Comparison of ENCODE assay signal across 1 cellular context in genomic region chr4:52721968-52722814, GRCh38.
A peak's percentile ranks its signal among the peaks of the same experiment; 100 is the strongest.
TF ChIP-seq lines count a peak whose summit lies in the region.

No MANE protein-coding gene starts in this region.

TF ChIP-seq in HepG2, 621 proteins besides CTCF, POLR2A, EP300 and RAD21 (continued from another document and continues in another):
- TF ChIP-seq ZNF513 (CRISPR knock-in tag; conservative IDR thresholded peaks at IDR 0.05): no peak
- no peak for TF ChIP-seq SRSF4 (IDR thresholded peaks at IDR 0.05; ENCODE audit: low read depth, low read length, poor library complexity, severe bottlenecking)
- no peak for TF ChIP-seq ZNF224 (CRISPR knock-in tag; IDR thresholded peaks at IDR 0.05)
- TF ChIP-seq ATF5 (CRISPR knock-in tag; IDR thresholded peaks at IDR 0.05; ENCODE audit: low read depth): no peak
- TF ChIP-seq HOXD1 (CRISPR knock-in tag; IDR thresholded peaks at IDR 0.05): no peak
- TF ChIP-seq CC2D1A (CRISPR knock-in tag; IDR thresholded peaks at IDR 0.05): no peak
- no peak for TF ChIP-seq IKZF1 (IDR thresholded peaks at IDR 0.05)
- TF ChIP-seq ZBTB34 (CRISPR knock-in tag; IDR thresholded peaks at IDR 0.05): no peak
- no peak for TF ChIP-seq YY1 (IDR thresholded peaks at IDR 0.05; ENCODE audit: insufficient read depth, insufficient replicate concordance, low read depth, low read length)
- TF ChIP-seq TFDP1 (CRISPR knock-in tag; IDR thresholded peaks at IDR 0.05; ENCODE audit: borderline replicate concordance): peak; percentile 8; the same call in 1 of the 2 replicates
- no peak for TF ChIP-seq ZNF350 (CRISPR knock-in tag; IDR thresholded peaks at IDR 0.05; ENCODE audit: borderline replicate concordance, low read depth)
- TF ChIP-seq RFX5 (IDR thresholded peaks at IDR 0.05; ENCODE audit: low read depth, low read length): no peak
- TF ChIP-seq ZNF772 (CRISPR knock-in tag; IDR thresholded peaks at IDR 0.05): no peak
- TF ChIP-seq BCLAF1 (IDR thresholded peaks at IDR 0.05): no peak
- no peak; the same call in 1 of the 2 replicates for TF ChIP-seq UBTF (CRISPR knock-in tag; IDR thresholded peaks at IDR 0.05)
- TF ChIP-seq RFXANK (CRISPR knock-in tag; IDR thresholded peaks at IDR 0.05): no peak
- TF ChIP-seq E2F5 (CRISPR knock-in tag; conservative IDR thresholded peaks at IDR 0.05): no peak
- TF ChIP-seq SOX6 (IDR thresholded peaks at IDR 0.05): no peak
- peak; percentile 9; the same call in 1 of the 2 replicates for TF ChIP-seq SOX6 (CRISPR knock-in tag; IDR thresholded peaks at IDR 0.05)
- no peak for TF ChIP-seq ZNF17 (CRISPR knock-in tag; IDR thresholded peaks at IDR 0.05)
- no peak for TF ChIP-seq ZNF710 (CRISPR knock-in tag; IDR thresholded peaks at IDR 0.05; ENCODE audit: borderline replicate concordance)
- TF ChIP-seq ZNF629 (CRISPR knock-in tag; conservative IDR thresholded peaks at IDR 0.05): no peak
- TF ChIP-seq ZNF784 (CRISPR knock-in tag; IDR thresholded peaks at IDR 0.05; ENCODE audit: borderline replicate concordance): no peak
- TF ChIP-seq SALL1 (CRISPR knock-in tag; IDR thresholded peaks at IDR 0.05): no peak
- TF ChIP-seq ZNF563 (CRISPR knock-in tag; IDR thresholded peaks at IDR 0.05): no peak
- TF ChIP-seq ATM (IDR thresholded peaks at IDR 0.05; ENCODE audit: borderline replicate concordance): no peak
- TF ChIP-seq LBX2 (CRISPR knock-in tag; IDR thresholded peaks at IDR 0.05; ENCODE audit: borderline replicate concordance): no peak
- no peak for TF ChIP-seq SNAI1 (CRISPR knock-in tag; IDR thresholded peaks at IDR 0.05; ENCODE audit: borderline replicate concordance)
- no peak for TF ChIP-seq STAG1 (CRISPR knock-in tag; IDR thresholded peaks at IDR 0.05)
- no peak for TF ChIP-seq SP5 (CRISPR knock-in tag; IDR thresholded peaks at IDR 0.05; ENCODE audit: borderline replicate concordance, low read depth)
- no peak; the same call in 1 of the 2 replicates for TF ChIP-seq ZC3H4 (CRISPR knock-in tag; IDR thresholded peaks at IDR 0.05; ENCODE audit: borderline replicate concordance)
- no peak for TF ChIP-seq ZSCAN30 (CRISPR knock-in tag; IDR thresholded peaks at IDR 0.05)
- peak; percentile 85 for TF ChIP-seq PBX2 (CRISPR knock-in tag; IDR thresholded peaks at IDR 0.05)
- TF ChIP-seq NFIC (IDR thresholded peaks at IDR 0.05; ENCODE audit: low read length): no peak
- no peak for TF ChIP-seq JUND (CRISPR knock-in tag; IDR thresholded peaks at IDR 0.05)
- TF ChIP-seq PBX3 (CRISPR knock-in tag; IDR thresholded peaks at IDR 0.05; ENCODE audit: borderline replicate concordance): no peak
- no peak for TF ChIP-seq PAF1 (CRISPR knock-in tag; IDR thresholded peaks at IDR 0.05)
- TF ChIP-seq MYNN (CRISPR knock-in tag; IDR thresholded peaks at IDR 0.05; ENCODE audit: low read depth): no peak
- no peak for TF ChIP-seq ZSCAN29 (CRISPR knock-in tag; conservative IDR thresholded peaks at IDR 0.05)
- no peak for TF ChIP-seq SNAPC5 (CRISPR knock-in tag; IDR thresholded peaks at IDR 0.05; ENCODE audit: borderline replicate concordance)
- 0 out of 2 replicates have a peak, but pooled peaks have one; percentile 40 for TF ChIP-seq ZNF564 (CRISPR knock-in tag; IDR thresholded peaks at IDR 0.05)
- peak; percentile 85 for TF ChIP-seq POLR2G (IDR thresholded peaks at IDR 0.05; ENCODE audit: low read depth, low read length)
- no peak for TF ChIP-seq ZNF264 (CRISPR knock-in tag; IDR thresholded peaks at IDR 0.05)
- TF ChIP-seq PRMT3 (CRISPR knock-in tag; IDR thresholded peaks at IDR 0.05; ENCODE audit: borderline replicate concordance, low read depth): no peak
- TF ChIP-seq RXRA (CRISPR knock-in tag; IDR thresholded peaks at IDR 0.05): no peak; the same call in 1 of the 2 replicates
- no peak for TF ChIP-seq RAD51 (IDR thresholded peaks at IDR 0.05; ENCODE audit: borderline replicate concordance)
- TF ChIP-seq MED8 (CRISPR knock-in tag; IDR thresholded peaks at IDR 0.05; ENCODE audit: insufficient replicate concordance): no peak
- no peak for TF ChIP-seq PHF5A (CRISPR knock-in tag; IDR thresholded peaks at IDR 0.05; ENCODE audit: low read depth, unreplicated experiment)
- no peak for TF ChIP-seq SRSF1 (optimal IDR thresholded peaks at IDR 0.05; ENCODE audit: low read depth, low read length)
- peak; percentile 60 for TF ChIP-seq ZMYM4 (CRISPR knock-in tag; IDR thresholded peaks at IDR 0.05)
- no peak for TF ChIP-seq ZBTB21 (CRISPR knock-in tag; IDR thresholded peaks at IDR 0.05)
